In the genomic region with DNA sequence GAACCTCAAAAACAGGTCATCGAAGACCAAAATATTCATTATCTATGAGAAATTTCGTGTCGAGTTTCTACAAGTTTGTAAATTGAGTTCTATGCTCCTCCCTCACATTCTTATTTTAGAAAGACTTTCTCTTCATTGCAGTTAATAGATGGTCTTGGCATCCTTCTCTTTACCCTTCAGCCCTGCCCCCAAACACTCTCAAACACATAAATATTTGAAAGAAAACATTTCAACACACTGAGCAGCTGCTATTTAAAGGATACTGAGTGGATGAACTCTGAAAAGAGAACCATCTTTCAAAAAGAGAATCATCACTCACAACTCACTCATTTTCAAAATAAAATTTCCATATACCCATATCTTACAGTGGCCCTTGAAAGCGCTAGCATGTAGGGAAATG, we compare ENCODE assay signal across 17 cellular contexts.
"Had no signal": no experiment of that assay in that cellular context is flagged by ENCODE, and none has a peak within 500 bp of the region (broad histone marks: within the 10 kb centered on the region; RNA-seq: fewer than 3 reads in every experiment).

No MANE protein-coding gene starts in this region.

- H3K27ac Mint-ChIP-seq: activated CD8-positive, alpha-beta T cell treated with anti-CD3 and anti-CD28 coated beads, Interleukin-2, amount 10 ng/mL, durations not matched to agents 7 days and 5 days; activated naive CD8-positive, alpha-beta T cell treated with anti-CD3 and anti-CD28 coated beads, Interleukin-2, amount 50 U/mL, for 24 hours; activated T-helper 1 cell treated with anti-CD3 and anti-CD28 coated beads, Interleukin-12 subunit alpha, Interleukin-12 subunit beta, Interleukin-2, Interleukin-4 antibody, amounts not matched to agents 30 ng/mL and 10 ng/mL and 1 ng/mL, durations not matched to agents 14 hours and 24 hours and 36 hours; endodermal cell had no signal

- H3K9me3 ChIP-seq: body of pancreas, heart right ventricle, SK-N-SH, upper lobe of left lung had no signal

- H3K4me2 ChIP-seq: SK-N-SH had no signal

- DNase-seq: activated CD4-positive, alpha-beta T cell treated with anti-CD3 and anti-CD28 coated beads for 4 hours; activated CD8-positive, alpha-beta memory T cell treated with anti-CD3 and anti-CD28 coated beads, Interleukin-2, amount 50 U/mL, for 48 hours; activated CD8-positive, alpha-beta T cell treated with anti-CD3 and anti-CD28 coated beads, Interleukin-2, amount 10 ng/mL, durations not matched to agents 7 days and 5 days; activated naive CD4-positive, alpha-beta T cell; activated naive CD8-positive, alpha-beta T cell treated with anti-CD3 and anti-CD28 coated beads, Interleukin-2, amount 50 U/mL, for 24 hours; body of pancreas; central memory CD4-positive, alpha-beta T cell; dermis blood vessel endothelial cell; foreskin keratinocyte; heart right ventricle; left ventricle myocardium superior; SK-N-SH; upper lobe of left lung had no signal

- H3K4me1 Mint-ChIP-seq: endodermal cell had no signal

- H3K9ac ChIP-seq: parathyroid adenoma, SK-N-SH had no signal

- H3K4me1 ChIP-seq: foreskin keratinocyte had no signal

- H2AFZ ChIP-seq: parathyroid adenoma had no signal

- H3K4me3 ChIP-seq: body of pancreas, heart right ventricle, skin epidermis, upper lobe of left lung had no signal

- ATAC-seq: activated CD8-positive, alpha-beta T cell treated with anti-CD3 and anti-CD28 coated beads, Interleukin-2, amount 10 ng/mL, durations not matched to agents 7 days and 5 days; activated naive CD8-positive, alpha-beta T cell treated with anti-CD3 and anti-CD28 coated beads, Interleukin-2, amount 50 U/mL, for 24 hours; body of pancreas; foreskin keratinocyte; heart right ventricle; left ventricle myocardium superior had no signal

- H3K27me3 ChIP-seq: body of pancreas, foreskin keratinocyte, heart right ventricle, upper lobe of left lung had no signal

- H3K27ac ChIP-seq: body of pancreas, foreskin keratinocyte, parathyroid adenoma, skin epidermis had no signal

- H3K4me3 Mint-ChIP-seq: activated CD8-positive, alpha-beta T cell treated with anti-CD3 and anti-CD28 coated beads, Interleukin-2, amount 10 ng/mL, durations not matched to agents 7 days and 5 days; activated naive CD8-positive, alpha-beta T cell treated with anti-CD3 and anti-CD28 coated beads, Interleukin-2, amount 50 U/mL, for 24 hours; activated T-helper 1 cell treated with anti-CD3 and anti-CD28 coated beads, Interleukin-12 subunit alpha, Interleukin-12 subunit beta, Interleukin-2, Interleukin-4 antibody, amounts not matched to agents 30 ng/mL and 10 ng/mL and 1 ng/mL, durations not matched to agents 14 hours and 24 hours and 36 hours; endodermal cell had no signal

- H3K9me3 Mint-ChIP-seq: activated naive CD8-positive, alpha-beta T cell treated with anti-CD3 and anti-CD28 coated beads, Interleukin-2, amount 50 U/mL, for 24 hours; activated T-helper 1 cell treated with anti-CD3 and anti-CD28 coated beads, Interleukin-12 subunit alpha, Interleukin-12 subunit beta, Interleukin-2, Interleukin-4 antibody, amounts not matched to agents 30 ng/mL and 10 ng/mL and 1 ng/mL, durations not matched to agents 14 hours and 24 hours and 36 hours; endodermal cell had no signal
